ENCODE assay signal across 14 cellular contexts in the genomic region with DNA sequence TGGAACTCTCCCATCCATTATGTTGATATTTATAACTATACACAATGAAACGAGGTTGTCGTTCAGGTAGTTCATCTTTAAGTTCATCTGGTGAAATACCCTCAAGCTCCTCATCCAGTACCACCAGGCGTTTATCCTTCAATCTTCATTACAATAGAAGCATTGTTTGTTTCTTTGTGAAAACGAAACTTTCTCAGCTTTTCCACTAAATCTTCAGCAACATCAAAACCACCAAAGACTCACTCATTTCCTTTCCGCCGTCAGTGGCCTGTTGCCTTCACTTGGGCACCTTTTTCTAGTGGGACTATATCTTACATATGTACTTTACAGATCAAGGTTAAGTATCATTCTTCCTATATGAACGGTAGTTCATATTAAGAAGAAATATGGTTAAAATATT. TPM values are rescaled to one million over a fixed set of nuclear protein-coding genes. Genes with fewer than 3 reads are reported as not detected.
DNase-seq lines count a peak whose midpoint lies in the region; ATAC-seq, FAIRE-seq and TF ChIP-seq lines count a peak whose summit lies in the region.
"Had no signal": no experiment of that assay in that cellular context is flagged by ENCODE, and none has a peak within 500 bp of the region (broad histone marks: within the 10 kb centered on the region; RNA-seq: fewer than 3 reads in every experiment).

No MANE protein-coding gene starts in this region.

- H3K4me3 ChIP-seq in GM12878: no peak overlapping the region
- H3K4me3 ChIP-seq: adrenal gland had no signal

- POLR2A ChIA-PET in activated CD4-positive, alpha-beta T cell treated with anti-CD3 and anti-CD28 coated beads for 36 hours (lab: Charles Lee): interaction anchor here (1.0 kb wide), 2 partner anchors 44 to 45 kb away, joined by 3 to 11 read pairs; no protein-coding TSS in a partner anchor
- POLR2A ChIA-PET in GM12878 (lab: Charles Lee): no interaction called here

- H3K9me3 Mint-ChIP-seq in activated CD4-positive, alpha-beta T cell treated with anti-CD3 and anti-CD28 coated beads for 36 hours (ENCODE audit: low read depth): peaks cover 4% of the 10 kb centered on the region
- H3K9me3 Mint-ChIP-seq in CD14-positive monocyte: peaks cover 0 to 7% (median 3%) of the 10 kb centered on the region in 7 donors

- no peak overlapping the region for H3K4me3 Mint-ChIP-seq in activated CD4-positive, alpha-beta T cell treated with anti-CD3 and anti-CD28 coated beads for 36 hours
- peak overlapping the region in 1 of 2 donors; percentile 76 for H3K4me3 Mint-ChIP-seq in CD14-positive monocyte

- peaks cover 25% of the 10 kb centered on the region for H3K4me1 Mint-ChIP-seq in activated CD4-positive, alpha-beta T cell treated with anti-CD3 and anti-CD28 coated beads for 36 hours
- H3K4me1 Mint-ChIP-seq in CD14-positive monocyte: peaks cover 21% of the 10 kb centered on the region

- TF ChIP-seq POLR2A in GM12878 (IDR thresholded peaks at IDR 0.05; ENCODE audit: low read depth, low read length) (no peak), GM12891 (IDR thresholded peaks at IDR 0.05; ENCODE audit: low read depth, low read length) (no peak)

- no peaks in the 10 kb centered on the region for H3K4me1 ChIP-seq in GM12878 (ENCODE audit: control insufficient read depth, insufficient read depth, low read length)
- H3K4me1 ChIP-seq: adrenal gland had no signal

- no peak for TF ChIP-seq RAD21 in GM12878 (IDR thresholded peaks at IDR 0.05; ENCODE audit: insufficient read depth, low read depth, low read length)

- no peak for TF ChIP-seq EP300 in GM12878 (IDR thresholded peaks at IDR 0.05; ENCODE audit: borderline replicate concordance in 1 of 2, control insufficient read depth in 1 of 2, low read depth in 2 of 2, low read length in 2 of 2)

- CTCF ChIA-PET in activated CD4-positive, alpha-beta T cell treated with anti-CD3 and anti-CD28 coated beads for 36 hours (lab: Charles Lee): interaction anchor here (0.6 to 1.7 kb wide), 3 partner anchors 8 to 19 kb away, joined by 3 to 4 read pairs (median 3); no protein-coding TSS in a partner anchor
- CTCF ChIA-PET in GM12878 (lab: Yijun Ruan, JAX): interaction anchor here (0.8 kb wide), 1 partner anchor 86 kb away, joined by 3 read pairs; no protein-coding TSS in a partner anchor

- TF ChIP-seq CTCF in GM12878 (IDR thresholded peaks at IDR 0.05 in 2 of 3, conservative IDR thresholded peaks at IDR 0.05 in 1 of 3; ENCODE audit: control insufficient read depth in 2 of 3, extremely low read depth in 1 of 3, insufficient read depth in 1 of 3, low read depth in 3 of 3, low read length in 3 of 3): no peak
- no peak for TF ChIP-seq CTCF in CD14-positive monocyte (IDR thresholded peaks at IDR 0.05)

- H3K27ac ChIP-seq in GM12878 (ENCODE audit: control insufficient read depth, insufficient read depth): no peak overlapping the region
- H3K27ac ChIP-seq: 22Rv1, adrenal gland, HL-60 had no signal

- H3K9ac ChIP-seq in GM12878 (ENCODE audit: control insufficient read depth, insufficient read depth, low read length): no peak overlapping the region

- no TSS peak for BruUV-seq in GM12878 (replicated peaks; lab: Mats Ljungman, UMichigan)

- peak; percentile 57 for DNase-seq in activated CD4-positive, alpha-beta T cell treated with anti-CD3 and anti-CD28 coated beads for 36 hours
- no peak for DNase-seq in activated CD4-positive, alpha-beta T cell treated with anti-CD3 and anti-CD28 coated beads for 1 hour
- DNase-seq in activated CD4-positive, alpha-beta T cell treated with anti-CD3 and anti-CD28 coated beads for 48 hours: peak; percentile 43
- peak; percentile 3 for DNase-seq in GM12878 (ENCODE audit: low read depth, low spot score)
- DNase-seq in stimulated activated naive CD4-positive, alpha-beta T cell treated with Interleukin-2 at 50 U/mL for 16 hours (lab: John Stamatoyannopoulos, UW): peak; percentile 10
- DNase-seq in CD14-positive monocyte (ENCODE audit: low spot score): no peak
- DNase-seq in GM12891 (ENCODE audit: insufficient read length, low spot score): no peak
- DNase-seq: adrenal gland, NCI-H446 had no signal

- RAD21 ChIA-PET in GM12878 (lab: Charles Lee; ENCODE audit: unreplicated experiment): no interaction called here

- H3K27me3 ChIP-seq in GM12878 (replicated peaks in 1 of 2; ENCODE audit: control insufficient read depth in 2 of 2, insufficient read depth in 2 of 2, low read length in 1 of 2): no peaks in the 10 kb centered on the region
- H3K27me3 ChIP-seq: adrenal gland had no signal

- no peak overlapping the region for H3K4me2 ChIP-seq in GM12878 (ENCODE audit: control insufficient read depth, insufficient read depth)

- H3K36me3 ChIP-seq in GM12878 (ENCODE audit: control insufficient read depth in 2 of 2, insufficient read depth in 2 of 2, low read length in 1 of 2): no peaks in the 10 kb centered on the region
- H3K36me3 ChIP-seq: adrenal gland had no signal

- H2AFZ ChIP-seq in GM12878 (ENCODE audit: control insufficient read depth, low read depth, low read length): no peak overlapping the region

- peaks cover 3% of the 10 kb centered on the region for H3K27me3 Mint-ChIP-seq in activated CD4-positive, alpha-beta T cell treated with anti-CD3 and anti-CD28 coated beads for 36 hours
- peaks cover 0 to 5% (median 0%) of the 10 kb centered on the region in 3 donors for H3K27me3 Mint-ChIP-seq in CD14-positive monocyte (ENCODE audit: low read depth in 3 of 3)

- peak; percentile 92 for ATAC-seq in activated CD4-positive, alpha-beta T cell treated with anti-CD3 and anti-CD28 coated beads for 36 hours
- ATAC-seq in GM12878 (peak; percentile 70), GM21529 (IDR thresholded peaks at IDR 0.05; ENCODE audit: unreplicated experiment) (no peak)

- FAIRE-seq in GM12878 (lab: Jason Lieb, UNC): no peak
- FAIRE-seq in GM12891 (lab: Jason Lieb, UNC): no peak
- FAIRE-seq: frontal cortex had no signal

- no peaks in the 10 kb centered on the region for H4K20me1 ChIP-seq in GM12878 (ENCODE audit: control insufficient read depth, insufficient read depth)

- in situ Hi-C loops in GM12878 (cut with MboI): no loop called here

- SMC1A ChIA-PET in GM12878 (lab: Charles Lee; ENCODE audit: uncharacterized antibody, unreplicated experiment): interaction anchor here (0.9 to 1.5 kb wide), 2 partner anchors 12 to 24 kb away, joined by 5 to 8 read pairs; no protein-coding TSS in a partner anchor

- peak overlapping the region; percentile 38 for H3K27ac Mint-ChIP-seq in activated CD4-positive, alpha-beta T cell treated with anti-CD3 and anti-CD28 coated beads for 36 hours
- no peak overlapping the region for H3K27ac Mint-ChIP-seq in CD14-positive monocyte

- intact Hi-C loops in activated CD4-positive, alpha-beta T cell treated with anti-CD3 and anti-CD28 coated beads for 36 hours (cut with DNase I, micrococcal nuclease): loop anchor here (1.0 to 2.0 kb wide), 4 partner anchors 14 to 44 kb away; partner anchors contain the start of gene TFG (in 2 of the 2)
- intact Hi-C loops in GM12878 (cut with micrococcal nuclease; ENCODE audit: unreplicated experiment): no loop called here
- intact Hi-C loops in CD14-positive monocyte (cut with micrococcal nuclease): no loop called here

- H3K36me3 Mint-ChIP-seq in activated CD4-positive, alpha-beta T cell treated with anti-CD3 and anti-CD28 coated beads for 36 hours (ENCODE audit: low read depth): no peaks in the 10 kb centered on the region
- H3K36me3 Mint-ChIP-seq in CD14-positive monocyte: no peaks in the 10 kb centered on the region

- 21% methylated on average over 7 of the region's 7 CpGs for WGBS in GM12878 (ENCODE audit: insufficient coverage, insufficient replicate concordance, low lambda C conversion rate, missing lambda C conversion rate)

- H3K9me3 ChIP-seq in GM12878 (replicated peaks; ENCODE audit: control insufficient read depth, insufficient read depth, low read length): no peaks in the 10 kb centered on the region; the same call in 2 of the 3 replicates
- H3K9me3 ChIP-seq: adrenal gland had no signal

- H3K79me2 ChIP-seq in GM12878 (ENCODE audit: control insufficient read depth, insufficient read depth, low read length): no peaks in the 10 kb centered on the region

RNA-seq across cellular contexts. Expression of gene TFG, which starts 44.1 kb away (rescaled TPM):
- 10 to 100 TPM; 61.4 to 79.8 TPM for total RNA-seq in activated CD4-positive, alpha-beta T cell treated with anti-CD3 and anti-CD28 coated beads for 36 hours
- total RNA-seq in GM12878 (2013; cell fraction: nucleolus; rRNA removed): 113 and 121 TPM in 2 replicates
- total RNA-seq in GM12878 (2014; rRNA removed) (42.7 and 45.1 TPM in 2 replicates), GM12878 (2014; rRNA removed; fragmentation: Illumina TruSeq; extraction: Trizol) (52.2 and 53.8 TPM in 2 replicates), GM12878 (2021) (56.0 and 57.5 TPM in 2 replicates)
- polyA plus RNA-seq in GM12878 (2011; ENCODE audit: low read depth): 50.8 TPM
- polyA plus RNA-seq in GM12878 (2011; rRNA removed) (58.5 and 62.4 TPM in 2 replicates), GM12878 (2014; fragmentation: Illumina TruSeq; extraction: Trizol) (103 and 104 TPM in 2 replicates), GM12878 (2014; fragmentation: Nextera tagmentation; extraction: Ambion mirVana) (10 to 100 TPM; 29.3 to 47.6 TPM), GM12878 (2014; rRNA removed) (48.8 and 57.8 TPM in 2 replicates), GM12878 (2016; fragmentation: Nextera tagmentation; extraction: Ambion mirVana) (100 to 1,000 TPM; 115 to 126 TPM), CD14-positive monocyte (10 to 100 TPM; 37.9 to 51.2 TPM)
- polyA plus RNA-seq in GM12878 (2011; cell fraction: cytosol; rRNA removed): 65.3 and 76.5 TPM in 2 replicates
- polyA plus RNA-seq in GM12878 (2011; cell fraction: nucleus; rRNA removed): 77.0 and 90.0 TPM in 2 replicates
- 63.7 and 79.9 TPM in 2 replicates for polyA plus RNA-seq in GM12878 (2012)
- 38.0 and 43.3 TPM in 2 replicates for polyA minus RNA-seq in GM12878 (2011; rRNA and poly(A)+ RNA removed)
- 22.5 and 26.2 TPM in 2 replicates for polyA minus RNA-seq in GM12878 (2011; cell fraction: cytosol; rRNA and poly(A)+ RNA removed)
- polyA minus RNA-seq in GM12878 (2011; cell fraction: nucleus; rRNA and poly(A)+ RNA removed): 52.3 and 74.4 TPM in 2 replicates
- polyA plus RNA-seq in GM12891 (2012; ENCODE audit: low read depth, missing spikeins): 49.9 TPM

RNA-seq across cellular contexts. Expression of gene ADGRG7, which starts 55.8 kb away (rescaled TPM):
- total RNA-seq in activated CD4-positive, alpha-beta T cell treated with anti-CD3 and anti-CD28 coated beads for 36 hours: not detected
- not detected in 2 replicates for total RNA-seq in GM12878 (2013; cell fraction: nucleolus; rRNA removed)
- total RNA-seq in GM12878 (2014; rRNA removed): not detected in 2 replicates
- total RNA-seq in GM12878 (2014; rRNA removed; fragmentation: Illumina TruSeq; extraction: Trizol): not detected in 2 replicates
- 0.21 TPM in 1 of 2 replicates, not detected in the other for total RNA-seq in GM12878 (2021)
- polyA plus RNA-seq in GM12878 (2011; ENCODE audit: low read depth): not detected
- 0.09 and 0.14 TPM in 2 replicates for polyA plus RNA-seq in GM12878 (2011; rRNA removed)
- polyA plus RNA-seq in GM12878 (2011; cell fraction: cytosol; rRNA removed): 0.02 and 0.21 TPM in 2 replicates
- polyA plus RNA-seq in GM12878 (2011; cell fraction: nucleus; rRNA removed): 0.06 and 0.31 TPM in 2 replicates
- not detected in 2 replicates for polyA plus RNA-seq in GM12878 (2012)
- polyA plus RNA-seq in GM12878 (2014; fragmentation: Illumina TruSeq; extraction: Trizol): not detected in 2 replicates
- under 1 TPM in 1 of 2 experiments, not detected in 1; 0.02 TPM for polyA plus RNA-seq in GM12878 (2014; fragmentation: Nextera tagmentation; extraction: Ambion mirVana)
- polyA plus RNA-seq in GM12878 (2014; rRNA removed): not detected in 2 replicates
- polyA plus RNA-seq in GM12878 (2016; fragmentation: Nextera tagmentation; extraction: Ambion mirVana): not detected
- polyA minus RNA-seq in GM12878 (2011; rRNA and poly(A)+ RNA removed): not detected in 2 replicates
- polyA minus RNA-seq in GM12878 (2011; cell fraction: cytosol; rRNA and poly(A)+ RNA removed): not detected in 2 replicates
- 0.19 TPM in 1 of 2 replicates, not detected in the other for polyA minus RNA-seq in GM12878 (2011; cell fraction: nucleus; rRNA and poly(A)+ RNA removed)
- not detected for polyA plus RNA-seq in CD14-positive monocyte
- not detected for polyA plus RNA-seq in GM12891 (2012; ENCODE audit: low read depth, missing spikeins)
- total RNA-seq: adrenal gland, frontal cortex, omental fat pad had no signal
- polyA plus RNA-seq: adrenal gland had no signal

Comparison
In these comparisons a context has a peak if more than half of its experiments do, and no peak if none do; other contexts are left out.
1. DNase-seq: peak in activated CD4-positive, alpha-beta T cell treated with anti-CD3 and anti-CD28 coated beads for 36 hours (single experiment), activated CD4-positive, alpha-beta T cell treated with anti-CD3 and anti-CD28 coated beads for 48 hours (single experiment), GM12878 (single experiment) and stimulated activated naive CD4-positive, alpha-beta T cell treated with Interleukin-2 at 50 U/mL for 16 hours (single experiment); none in activated CD4-positive, alpha-beta T cell treated with anti-CD3 and anti-CD28 coated beads for 1 hour (single experiment), CD14-positive monocyte (single experiment) and GM12891 (single experiment).
2. intact Hi-C loops: an anchor here in activated CD4-positive, alpha-beta T cell treated with anti-CD3 and anti-CD28 coated beads for 36 hours (1.0 to 2.0 kb wide); none called in GM12878 and CD14-positive monocyte.